Comparison of ENCODE assay signal across 35 cellular contexts in the genomic region with DNA sequence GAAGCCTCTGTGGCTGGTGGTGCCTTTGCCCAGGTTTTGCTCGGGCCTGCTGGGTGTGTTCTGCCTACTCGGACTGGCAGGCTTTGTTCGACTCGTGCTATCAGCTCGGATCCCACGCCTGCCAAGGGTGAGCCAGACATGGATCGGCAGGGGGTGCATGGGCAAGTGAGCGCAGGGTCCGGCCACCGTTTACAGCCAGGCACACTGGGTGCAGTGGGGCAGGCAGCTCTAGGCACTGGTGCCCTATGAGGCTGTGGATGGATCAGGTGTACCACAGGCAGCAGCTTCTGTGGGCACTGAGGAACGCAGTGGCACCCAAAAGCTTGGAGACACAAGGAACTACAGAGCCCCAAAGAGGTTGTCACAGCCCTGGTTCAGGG. TPM values are rescaled to one million over a fixed set of nuclear protein-coding genes. Genes with fewer than 3 reads are reported as not detected.
DNase-seq lines count a peak whose midpoint lies in the region; ATAC-seq, FAIRE-seq and TF ChIP-seq lines count a peak whose summit lies in the region.
"Had no signal": no experiment of that assay in that cellular context is flagged by ENCODE, and none has a peak within 500 bp of the region (broad histone marks: within the 10 kb centered on the region; RNA-seq: fewer than 3 reads in every experiment).

No MANE protein-coding gene starts in this region.

- CTCF ChIA-PET in K562 (lab: Yijun Ruan, JAX; ENCODE audit: low intra/inter-chr PET ratio) (no interaction called here), mammary epithelial cell (lab: Charles Lee; ENCODE audit: low non-redundant PET) (no interaction called here)

- no peaks in the 10 kb centered on the region for H3K27me3 Mint-ChIP-seq in T-helper 2 cell treated with Interferon-gamma antibody and Interleukin-4, amounts not matched to agents 5 μg/mL and 100 μg/mL, for 36 hours (ENCODE audit: low read depth)
- H3K27me3 Mint-ChIP-seq: activated CD4-positive, alpha-beta T cell treated with anti-CD3 and anti-CD28 coated beads, Interleukin-2, amount 10 ng/mL, durations not matched to agents 24 days and 14 days; activated naive CD8-positive, alpha-beta T cell treated with anti-CD3 and anti-CD28 coated beads, Interleukin-2, amount 50 U/mL, for 24 hours; CD4-positive, CD25-positive, alpha-beta regulatory T cell had no signal

- H3K36me3 ChIP-seq in K562 (ENCODE audit: control insufficient read depth, insufficient read depth, low read length): peaks cover 96% of the 10 kb centered on the region
- H3K36me3 ChIP-seq in neutrophil: peaks cover 72% of the 10 kb centered on the region
- H3K36me3 ChIP-seq in mammary epithelial cell (ENCODE audit: insufficient read depth, low read length): peaks cover 22% of the 10 kb centered on the region

- H3K9me3 Mint-ChIP-seq in T-helper 2 cell treated with Interferon-gamma antibody and Interleukin-4, amounts not matched to agents 5 μg/mL and 100 μg/mL, for 36 hours: peaks cover 3% of the 10 kb centered on the region
- H3K9me3 Mint-ChIP-seq: activated CD4-positive, alpha-beta T cell treated with anti-CD3 and anti-CD28 coated beads, Interleukin-2, amount 10 ng/mL, durations not matched to agents 24 days and 14 days; activated naive CD8-positive, alpha-beta T cell treated with anti-CD3 and anti-CD28 coated beads, Interleukin-2, amount 50 U/mL, for 24 hours; CD4-positive, CD25-positive, alpha-beta regulatory T cell; HFFc6; nephron had no signal

- peaks cover 0 to 9% of the 10 kb centered on the region in 2 experiments; a peak in 2 of 5 replicates for H3K4me1 ChIP-seq in K562 (replicated peaks in 1 of 2; ENCODE audit: control insufficient read depth in 2 of 2, insufficient read depth in 2 of 2, low read length in 2 of 2)
- H3K4me1 ChIP-seq in neutrophil (ENCODE audit: control insufficient read depth in 1 of 2, insufficient read depth in 1 of 2, low read depth in 1 of 2, low read length in 1 of 2): no peaks in the 10 kb centered on the region
- peaks cover 30% of the 10 kb centered on the region for H3K4me1 ChIP-seq in mammary epithelial cell (ENCODE audit: insufficient read depth, low read length)
- H3K4me1 ChIP-seq: pancreas, thyroid gland had no signal

- H3K9me3 ChIP-seq in K562 (replicated peaks; ENCODE audit: control insufficient read depth, insufficient read depth, low read depth, low read length) (no peaks in the 10 kb centered on the region), neutrophil (no peaks in the 10 kb centered on the region), mammary epithelial cell (replicated peaks; ENCODE audit: insufficient read depth, low read length) (no peaks in the 10 kb centered on the region)
- H3K9me3 ChIP-seq: A549, esophagus muscularis mucosa, pancreas, thyroid gland, vagina had no signal

- H2AFZ ChIP-seq in K562 (ENCODE audit: low read depth, low read length) (no peak overlapping the region), mammary epithelial cell (ENCODE audit: low read depth, low read length) (no peak overlapping the region)
- H2AFZ ChIP-seq: PC-9 had no signal

- BruUV-seq in K562 (replicated peaks; lab: Mats Ljungman, UMichigan) (no TSS peak), mammary epithelial cell (replicated peaks; lab: Mats Ljungman, UMichigan) (no TSS peak)

- H3K4me2 ChIP-seq in K562 (ENCODE audit: insufficient read depth, low read length) (no peak overlapping the region), mammary epithelial cell (ENCODE audit: insufficient read depth, low read depth, low read length) (no peak overlapping the region)
- H3K4me2 ChIP-seq: A549, KMS-11, PC-9 had no signal

- peaks cover 98% of the 10 kb centered on the region for H3K79me2 ChIP-seq in K562 (ENCODE audit: control insufficient read depth, insufficient read depth, low read length)
- peaks cover 97% of the 10 kb centered on the region for H3K79me2 ChIP-seq in mammary epithelial cell (ENCODE audit: insufficient read depth, low read length)

- no peak for TF ChIP-seq EP300 in K562 (IDR thresholded peaks at IDR 0.05; ENCODE audit: low read length)

- H3K9ac ChIP-seq in K562 (ENCODE audit: insufficient read depth in 1 of 2, low read depth in 2 of 2, low read length in 2 of 2) (no peak overlapping the region; a peak in 1 of 4 replicates), mammary epithelial cell (ENCODE audit: insufficient read depth, low read length) (no peak overlapping the region)
- H3K9ac ChIP-seq: KMS-11 had no signal

- no peak for FAIRE-seq in K562 (lab: Jason Lieb, UNC)
- FAIRE-seq: A549, pancreas had no signal

- H3K27ac ChIP-seq in K562 (ENCODE audit: extremely low read depth, low read depth, low read length): no peak overlapping the region
- H3K27ac ChIP-seq in neutrophil: peak overlapping the region; percentile 53
- H3K27ac ChIP-seq in mammary epithelial cell (ENCODE audit: insufficient read depth, low read depth, low read length): no peak overlapping the region
- H3K27ac ChIP-seq: esophagus muscularis mucosa, KMS-11, pancreas, PC-9, thyroid gland, vagina, VCaP had no signal

- ATAC-seq in K562 (peak; percentile 5; the same call in 2 of the 3 replicates), left cardiac atrium (peak; percentile 41 to 63)
- no peak for ATAC-seq in activated CD4-positive, CD25-positive, alpha-beta regulatory T cell treated with anti-CD3 and anti-CD28 coated beads, Interleukin-2, amount 50 U/mL, for 24 hours
- ATAC-seq: activated naive CD8-positive, alpha-beta T cell treated with anti-CD3 and anti-CD28 coated beads, Interleukin-2, amount 50 U/mL, for 24 hours had no signal

- POLR2A ChIA-PET in K562 (lab: Yijun Ruan, JAX): interaction anchor here (1.4 to 1.9 kb wide), 4 partner anchors 8 to 24 kb away, joined by 3 to 10 read pairs (median 4); no protein-coding TSS in a partner anchor

- H3K4me3 ChIP-seq in K562 (no peak overlapping the region), neutrophil (ENCODE audit: low read depth in 1 of 2, low read length in 1 of 2) (no peak overlapping the region), mammary epithelial cell (replicated peaks in 1 of 3; ENCODE audit: insufficient read depth in 1 of 3, low read depth in 2 of 3, low read length in 3 of 3) (no peak overlapping the region)
- H3K4me3 ChIP-seq: A549, esophagus muscularis mucosa, pancreas, PC-9, thyroid gland, vagina had no signal

- dilution Hi-C loops in mammary epithelial cell (cut with HindIII; ENCODE audit: low sequenced_read_pairs): no loop called here

- H3K27me3 ChIP-seq in K562 (ENCODE audit: control insufficient read depth in 2 of 2, insufficient read depth in 2 of 2, low read length in 2 of 2): no peaks in the 10 kb centered on the region
- H3K27me3 ChIP-seq in neutrophil: no peaks in the 10 kb centered on the region
- no peaks in the 10 kb centered on the region for H3K27me3 ChIP-seq in mammary epithelial cell (ENCODE audit: insufficient read depth, low read length)
- H3K27me3 ChIP-seq: esophagus muscularis mucosa, pancreas, thyroid gland, vagina had no signal

- 99% methylated on average over 11 of the region's 11 CpGs for WGBS in K562 (ENCODE audit: insufficient coverage, low coverage, missing lambda C conversion rate)
- 100% methylated on average over 3 of the region's 11 CpGs for WGBS in mammary epithelial cell (ENCODE audit: low coverage, missing lambda C conversion rate)

- no peaks in the 10 kb centered on the region; the same call in 1 of the 2 replicates for H4K20me1 ChIP-seq in K562 (replicated peaks; ENCODE audit: control insufficient read depth, insufficient read depth, low read length)
- peaks cover 5% of the 10 kb centered on the region for H4K20me1 ChIP-seq in mammary epithelial cell (ENCODE audit: insufficient read depth, low read length)

- H3K4me1 Mint-ChIP-seq in T-helper 2 cell treated with Interferon-gamma antibody and Interleukin-4, amounts not matched to agents 5 μg/mL and 100 μg/mL, for 36 hours (ENCODE audit: low read depth): peaks cover 23% of the 10 kb centered on the region
- H3K4me1 Mint-ChIP-seq: nephron had no signal

- TF ChIP-seq CTCF in K562 (IDR thresholded peaks at IDR 0.05 in 2 of 3, conservative IDR thresholded peaks at IDR 0.05 in 1 of 3; ENCODE audit: insufficient read depth in 2 of 3, low read depth in 1 of 3, low read length in 3 of 3) (no peak), neutrophil (IDR thresholded peaks at IDR 0.05) (no peak), mammary epithelial cell (conservative IDR thresholded peaks at IDR 0.05 in 1 of 2, IDR thresholded peaks at IDR 0.05 in 1 of 2; ENCODE audit: extremely low read depth in 1 of 2, insufficient read depth in 1 of 2, low read depth in 1 of 2, low read length in 2 of 2) (no peak)

- H3K36me3 Mint-ChIP-seq in T-helper 2 cell treated with Interferon-gamma antibody and Interleukin-4, amounts not matched to agents 5 μg/mL and 100 μg/mL, for 36 hours (ENCODE audit: low read depth): peaks cover 61% of the 10 kb centered on the region

- intact Hi-C loops in K562 (cut with micrococcal nuclease) (no loop called here), left cardiac atrium (cut with DNase I) (no loop called here), mammary epithelial cell (cut with micrococcal nuclease) (no loop called here)

- no peak overlapping the region for H3K27ac Mint-ChIP-seq in T-helper 2 cell treated with Interferon-gamma antibody and Interleukin-4, amounts not matched to agents 5 μg/mL and 100 μg/mL, for 36 hours
- H3K27ac Mint-ChIP-seq: activated naive CD8-positive, alpha-beta T cell treated with anti-CD3 and anti-CD28 coated beads, Interleukin-2, amount 50 U/mL, for 24 hours; nephron had no signal

- TF ChIP-seq RAD21 in K562 (CRISPR knock-in tag; conservative IDR thresholded peaks at IDR 0.05 in 1 of 2, IDR thresholded peaks at IDR 0.05 in 1 of 2): no peak

- TF ChIP-seq POLR2A in GM18951 (IDR thresholded peaks at IDR 0.05; ENCODE audit: extremely low read depth, insufficient read depth, insufficient read length): peak; percentile 2
- TF ChIP-seq POLR2A in K562 (conservative IDR thresholded peaks at IDR 0.05): no peak

- in situ Hi-C loops in GM18951 (cut with MboI; ENCODE audit: low sequenced_read_pairs, unreplicated experiment): no loop called here
- in situ Hi-C loops in K562 (cut with MboI): no loop called here
- in situ Hi-C loops in mammary epithelial cell (cut with MboI; ENCODE audit: low sequenced_read_pairs in 2 of 2): no loop called here

- no peak overlapping the region for H3K4me3 Mint-ChIP-seq in T-helper 2 cell treated with Interferon-gamma antibody and Interleukin-4, amounts not matched to agents 5 μg/mL and 100 μg/mL, for 36 hours
- H3K4me3 Mint-ChIP-seq: activated CD4-positive, alpha-beta T cell treated with anti-CD3 and anti-CD28 coated beads, Interleukin-2, amount 10 ng/mL, durations not matched to agents 24 days and 14 days; activated naive CD8-positive, alpha-beta T cell treated with anti-CD3 and anti-CD28 coated beads, Interleukin-2, amount 50 U/mL, for 24 hours; CD4-positive, CD25-positive, alpha-beta regulatory T cell; HFFc6; nephron had no signal

- DNase-seq in K562 (ENCODE audit: extremely low read depth in 1 of 4, low spot score in 3 of 4) (no peak), left cardiac atrium (no peak), mammary epithelial cell (no peak)
- no peak for DNase-seq in T-helper 2 cell treated with Interferon-gamma antibody and Interleukin-4, amounts not matched to agents 5 μg/mL and 100 μg/mL, for 36 hours (ENCODE audit: low spot score)
- no peak for DNase-seq in activated naive CD4-positive, alpha-beta T cell treated with anti-CD3 and anti-CD28 coated beads, Interleukin-2, amount 50 U/mL, for 16 hours
- DNase-seq: activated CD4-positive, alpha-beta T cell treated with anti-CD3 and anti-CD28 coated beads, Interleukin-2, amount 10 ng/mL, durations not matched to agents 24 days and 14 days; activated CD8-positive, alpha-beta memory T cell treated with anti-CD3 and anti-CD28 coated beads for 24 hours; activated naive CD8-positive, alpha-beta T cell treated with anti-CD3 and anti-CD28 coated beads, Interleukin-2, amount 50 U/mL, for 24 hours; activated T-cell treated with anti-CD3 and anti-CD28 coated beads, Interleukin-2, amount 50 U/mL, for 1 hour; CD4-positive, CD25-positive, alpha-beta regulatory T cell; central memory CD4-positive, alpha-beta T cell; DMS79 treated with DMSO at 0.1 percent for 48 hours; foreskin fibroblast; head of caudate nucleus; HFFc6; kidney glomerular epithelial cell; MM.1S; NCI-H2029; NCI-H69; PC-9; SIG-M5; stimulated activated CD4-positive, alpha-beta T cell treated with anti-CD3 and anti-CD28 coated beads, Interleukin-2, amount 100 ng/mL, for 24 hours; stimulated activated CD8-positive, alpha-beta memory T cell treated with anti-CD3 and anti-CD28 coated beads, Interleukin-4, amount 100 ng/mL, for 48 hours; T-helper 9 cell; thyroid gland had no signal

- H3K9me1 ChIP-seq in K562 (ENCODE audit: control insufficient read depth, insufficient read depth, low read length): no peaks in the 10 kb centered on the region

RNA-seq across cellular contexts. Expression of a gene that starts 25.6 kb away (rescaled TPM):
- 54.6 and 159 TPM in 2 replicates for total RNA-seq in K562 (2011; cell fraction: chromatin; rRNA removed; ENCODE audit: low replicate concordance)
- total RNA-seq in K562 (2011; cell fraction: nucleolus; rRNA removed): 18.2 and 23.3 TPM in 2 replicates
- total RNA-seq in K562 (2011; cell fraction: nucleoplasm; rRNA removed): 32.9 and 50.8 TPM in 2 replicates
- total RNA-seq in K562 (2014; rRNA removed) (53.3 and 58.8 TPM in 2 replicates), K562 (2014; rRNA removed; fragmentation: Illumina TruSeq; extraction: Trizol) (117 and 143 TPM in 2 replicates), K562 (2015; rRNA removed; fragmentation: Illumina TruSeq; extraction: Trizol) (118 and 130 TPM in 2 replicates), K562 (2021) (80.5 and 84.9 TPM in 2 replicates), left cardiac atrium (10 to 100 TPM; 59.9 to 75.4 TPM), mammary epithelial cell (100 to 1,000 TPM in 1 of 2 donors, 10 to 100 TPM in 1; 84.3 to 121 TPM)
- polyA plus RNA-seq in K562 (2011; rRNA removed) (59.4 and 65.1 TPM in 2 replicates), K562 (2014; fragmentation: Illumina TruSeq; extraction: Trizol) (103 and 137 TPM in 2 replicates), K562 (2014; fragmentation: Nextera tagmentation; extraction: Ambion mirVana) (100 to 1,000 TPM in 1 of 2 experiments, 10 to 100 TPM in 1; 86.7 to 106 TPM), K562 (2014; rRNA removed) (50.7 and 58.2 TPM in 2 replicates), mammary epithelial cell (25.5 TPM)
- 8.2 and 21.8 TPM in 2 replicates for polyA plus RNA-seq in K562 (2011; cell fraction: cytosol; rRNA removed)
- 40.9 and 56.7 TPM in 2 replicates for polyA plus RNA-seq in K562 (2011; cell fraction: nucleus; rRNA removed)
- polyA plus RNA-seq in K562 (2012): 59.4 and 78.8 TPM in 2 replicates
- 67.6 and 108 TPM in 2 replicates for polyA minus RNA-seq in K562 (2011; rRNA and poly(A)+ RNA removed)
- polyA minus RNA-seq in K562 (2011; cell fraction: cytosol; rRNA and poly(A)+ RNA removed): 46.2 and 52.4 TPM in 2 replicates
- polyA minus RNA-seq in K562 (2011; cell fraction: nucleus; rRNA and poly(A)+ RNA removed): 32.7 and 58.6 TPM in 2 replicates
- 43.9 TPM for polyA minus RNA-seq in mammary epithelial cell

Comparison
In these comparisons a context has a peak if more than half of its experiments do, and no peak if none do; other contexts are left out.
1. ATAC-seq: peak in K562 (single experiment) and left cardiac atrium (2 of 2); none in activated CD4-positive, CD25-positive, alpha-beta regulatory T cell treated with anti-CD3 and anti-CD28 coated beads, Interleukin-2, amount 50 U/mL, for 24 hours (0 of 2).